In the genomic region with DNA sequence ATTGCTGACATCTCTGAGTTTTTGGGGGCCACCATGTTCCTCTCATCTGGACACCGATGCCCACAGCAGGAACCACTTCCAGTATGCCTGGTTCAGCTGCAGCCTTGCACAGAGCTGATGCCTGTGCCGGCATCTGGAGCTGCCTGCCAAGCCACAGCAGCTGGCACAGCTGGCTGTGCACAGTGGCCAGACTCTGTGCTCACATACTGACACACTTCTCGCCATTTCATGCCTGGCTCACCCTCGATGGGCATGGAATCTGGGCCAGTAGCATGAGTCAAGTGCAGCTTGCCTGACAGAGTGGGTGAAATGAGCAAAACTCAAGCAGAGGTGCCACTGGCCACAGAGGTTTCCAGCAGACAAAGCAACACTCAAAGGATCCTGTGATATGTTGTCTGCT, we compare ENCODE assay signal across 21 cellular contexts.
DNase-seq lines count a peak whose midpoint lies in the region; ATAC-seq, FAIRE-seq and TF ChIP-seq lines count a peak whose summit lies in the region.
"Had no signal": no experiment of that assay in that cellular context is flagged by ENCODE, and none has a peak within 500 bp of the region (broad histone marks: within the 10 kb centered on the region; RNA-seq: fewer than 3 reads in every experiment).

No MANE protein-coding gene starts in this region.

- H3K27me3 ChIP-seq in H9 (ENCODE audit: insufficient read depth, low read length) (no peaks in the 10 kb centered on the region), MG63 (no peaks in the 10 kb centered on the region), H1 (replicated peaks in 1 of 4; ENCODE audit: control insufficient read depth in 3 of 4, extremely low read depth in 1 of 4, insufficient read depth in 3 of 4, low read length in 3 of 4) (no peaks in the 10 kb centered on the region), neuronal stem cell (ENCODE audit: control insufficient read depth in 3 of 3, insufficient read depth in 3 of 3, low read depth in 1 of 3, low read length in 3 of 3) (no peaks in the 10 kb centered on the region)
- no peaks in the 10 kb centered on the region for H3K27me3 ChIP-seq in CD4-positive, alpha-beta T cell (ENCODE audit: control insufficient read depth, insufficient read depth, low read length)

- no peak for TF ChIP-seq CTCF in H9 (conservative IDR thresholded peaks at IDR 0.05)
- TF ChIP-seq CTCF in H1 (IDR thresholded peaks at IDR 0.05; ENCODE audit: control extremely low read depth in 1 of 3, insufficient read depth in 1 of 3, low read depth in 1 of 3, low read length in 3 of 3), result no peak
- no peak for TF ChIP-seq CTCF in mucosa of descending colon (IDR thresholded peaks at IDR 0.05)
- no peak for TF ChIP-seq CTCF in CD4-positive, alpha-beta T cell (IDR thresholded peaks at IDR 0.05)

- H4K20me1 ChIP-seq in H9 (ENCODE audit: control insufficient read depth, insufficient read depth, insufficient read length) (no peaks in the 10 kb centered on the region), H1 (replicated peaks in 1 of 2; ENCODE audit: control insufficient read depth in 1 of 2, insufficient read depth in 2 of 2, low read length in 2 of 2) (no peaks in the 10 kb centered on the region)

- H3K27ac Mint-ChIP-seq in H9, result no peak overlapping the region
- H3K27ac Mint-ChIP-seq in CD4-positive, alpha-beta T cell, result no peak overlapping the region
- H3K27ac Mint-ChIP-seq: CD8-positive, alpha-beta T cell had no signal

- H3K14ac ChIP-seq in H9 (ENCODE audit: insufficient read depth, low read length), result no peak overlapping the region
- H3K14ac ChIP-seq in H1 (ENCODE audit: insufficient read length), result no peak overlapping the region
- peak overlapping the region; percentile 63 for H3K14ac ChIP-seq in neuronal stem cell (ENCODE audit: low read length)

- H3K79me2 ChIP-seq in H9 (ENCODE audit: insufficient read depth, low read length) (no peaks in the 10 kb centered on the region), H1 (ENCODE audit: control insufficient read depth in 1 of 2, insufficient read depth in 2 of 2, low read length in 2 of 2) (no peaks in the 10 kb centered on the region)

- no peak overlapping the region for H3K4ac ChIP-seq in H9 (ENCODE audit: low read depth, low read length)
- H3K4ac ChIP-seq in H1 (replicated peaks; ENCODE audit: insufficient read length, low read depth, low read length), result no peak overlapping the region
- H3K4ac ChIP-seq in neuronal stem cell (ENCODE audit: low read length), result no peak overlapping the region

- H2AFZ ChIP-seq in H9 (ENCODE audit: low read length) (no peak overlapping the region), H1 (ENCODE audit: low read length) (no peak overlapping the region), neuronal stem cell (ENCODE audit: low read length) (no peak overlapping the region)

- CTCF ChIA-PET in H1 (lab: Charles Lee; ENCODE audit: partially characterized antibody), result interaction anchor here (1.1 kb wide), 1 partner anchor 399 kb away, joined by 3 read pairs; no protein-coding TSS in a partner anchor
- CTCF ChIA-PET in CD4-positive, alpha-beta T cell (lab: Charles Lee), result no interaction called here

- no peak overlapping the region for H3K23ac ChIP-seq in H9 (ENCODE audit: insufficient read length, low read depth, low read length)
- no peak overlapping the region for H3K23ac ChIP-seq in H1 (ENCODE audit: insufficient read length)
- H3K23ac ChIP-seq in neuronal stem cell (ENCODE audit: low read depth, low read length, poor library complexity), result no peak overlapping the region

- no peak overlapping the region for H3T11ph ChIP-seq in H9 (ENCODE audit: low read length)

- WGBS in H9 (ENCODE audit: extremely low coverage, insufficient read length, low lambda C conversion rate), result no CpG with 5 or more reads among the region's 4 CpGs
- WGBS in H1 (ENCODE audit: extremely low coverage in 1 of 2, insufficient coverage in 1 of 2, insufficient read length in 1 of 2, insufficient replicate concordance in 2 of 2, low coverage in 1 of 2, low lambda C conversion rate in 2 of 2, missing lambda C conversion rate in 1 of 2), 2 experiments, result 83% methylated on average over 4 of the region's 4 CpGs; no CpG with 5 or more reads in 1 of the 2 experiments
- WGBS in neuronal stem cell (ENCODE audit: extremely low coverage in 2 of 2, insufficient read length in 2 of 2, insufficient replicate concordance in 1 of 2), 2 donors, result no CpG with 5 or more reads among the region's 4 CpGs

- POLR2A ChIA-PET in H1 (lab: Charles Lee; ENCODE audit: partially characterized antibody), result interaction anchor here (0.6 kb wide), 1 partner anchor 433 kb away, joined by 3 read pairs; no protein-coding TSS in a partner anchor
- POLR2A ChIA-PET in CD4-positive, alpha-beta T cell (lab: Charles Lee), result no interaction called here

- H3K9me3 ChIP-seq in H9 (ENCODE audit: control insufficient read depth, low read depth, low read length) (no peaks in the 10 kb centered on the region), MG63 (no peaks in the 10 kb centered on the region), H1 (ENCODE audit: insufficient read depth in 2 of 2, low read depth in 1 of 2, low read length in 1 of 2) (no peaks in the 10 kb centered on the region), neuronal stem cell (replicated peaks in 1 of 2; ENCODE audit: control insufficient read depth in 2 of 2, insufficient read depth in 1 of 2, low read depth in 1 of 2, low read length in 2 of 2) (peaks cover 0 to 2% of the 10 kb centered on the region in 2 donors), mucosa of descending colon (peaks cover 62% of the 10 kb centered on the region)
- peaks cover 14% of the 10 kb centered on the region for H3K9me3 ChIP-seq in CD4-positive, alpha-beta T cell (ENCODE audit: control insufficient read depth, low read length)
- H3K9me3 ChIP-seq: A549, Caco-2 had no signal

- no peak overlapping the region for H3K18ac ChIP-seq in H9 (ENCODE audit: insufficient read length, low read depth, low read length)
- H3K18ac ChIP-seq in H1 (ENCODE audit: extremely low read depth, low read length), result no peak overlapping the region
- H3K18ac ChIP-seq in neuronal stem cell (ENCODE audit: low read length), result peak overlapping the region; percentile 87

- H3K36me3 ChIP-seq in MG63, result no peaks in the 10 kb centered on the region
- H3K36me3 ChIP-seq in H1 (ENCODE audit: control insufficient read depth in 2 of 4, insufficient read depth in 4 of 4, low read length in 3 of 4), result no peaks in the 10 kb centered on the region
- H3K36me3 ChIP-seq in neuronal stem cell (replicated peaks in 1 of 2; ENCODE audit: control insufficient read depth in 2 of 2, insufficient read depth in 2 of 2, low read length in 2 of 2), result no peaks in the 10 kb centered on the region
- no peaks in the 10 kb centered on the region for H3K36me3 ChIP-seq in mucosa of descending colon (ENCODE audit: low read depth)

- H3K23me2 ChIP-seq in H9 (ENCODE audit: insufficient read length, low read depth, low read length, poor library complexity, severe bottlenecking) (no peaks in the 10 kb centered on the region), H1 (ENCODE audit: low read depth, low read length) (no peaks in the 10 kb centered on the region)

- no peak overlapping the region for H3K4me3 ChIP-seq in MG63
- no peak overlapping the region for H3K4me3 ChIP-seq in H1 (ENCODE audit: extremely low read depth in 1 of 4, insufficient read depth in 2 of 4, low read depth in 3 of 4, low read length in 4 of 4)
- peak overlapping the region in 1 of 2 donors; percentile 58 for H3K4me3 ChIP-seq in neuronal stem cell (ENCODE audit: low read length in 2 of 2)
- no peak overlapping the region for H3K4me3 ChIP-seq in mucosa of descending colon
- H3K4me3 ChIP-seq: A549 had no signal

- no peak for TF ChIP-seq EP300 in H1 (IDR thresholded peaks at IDR 0.05; ENCODE audit: borderline replicate concordance in 1 of 2, low read depth in 2 of 2, low read length in 2 of 2)

- H2BK12ac ChIP-seq in H9 (ENCODE audit: insufficient read length, low read depth, low read length) (no peak overlapping the region), H1 (ENCODE audit: low read depth, low read length) (no peak overlapping the region), neuronal stem cell (ENCODE audit: low read length) (no peak overlapping the region)

- H3K27me3 Mint-ChIP-seq in H9 (ENCODE audit: low read depth), result no peaks in the 10 kb centered on the region
- no peaks in the 10 kb centered on the region for H3K27me3 Mint-ChIP-seq in CD4-positive, alpha-beta T cell

- H3K4me2 ChIP-seq in H9 (ENCODE audit: insufficient read depth, insufficient read length, low read length) (no peak overlapping the region), H1 (ENCODE audit: insufficient read depth in 1 of 2, low read depth in 2 of 2, low read length in 2 of 2) (no peak overlapping the region), neuronal stem cell (ENCODE audit: insufficient read depth, low read length, poor library complexity, severe bottlenecking) (no peak overlapping the region)
- H3K4me2 ChIP-seq: A549 had no signal

- intact Hi-C loops in mucosa of descending colon (cut with DNase I, micrococcal nuclease), result no loop called here
- intact Hi-C loops in CD4-positive, alpha-beta T cell (cut with DNase I, micrococcal nuclease), result no loop called here

- no peak overlapping the region for H2AK5ac ChIP-seq in H9 (ENCODE audit: insufficient read length, low read length)
- H2AK5ac ChIP-seq in H1 (ENCODE audit: low read depth, low read length), result no peak overlapping the region
- no peak overlapping the region for H2AK5ac ChIP-seq in neuronal stem cell (ENCODE audit: low read depth, low read length)

- no peak overlapping the region for H3K56ac ChIP-seq in H9 (ENCODE audit: insufficient read length, low read depth, low read length)
- H3K56ac ChIP-seq in H1 (replicated peaks; ENCODE audit: insufficient read length, low read depth, low read length), result no peak overlapping the region

- FAIRE-seq in H1 (lab: Jason Lieb, UNC), result no peak
- FAIRE-seq: A549, G401.6, GM12892 had no signal

- H4K91ac ChIP-seq in H9 (ENCODE audit: insufficient read length, low read depth, low read length) (no peak overlapping the region), H1 (replicated peaks; ENCODE audit: insufficient read length, low read length) (peak overlapping the region; percentile 22), neuronal stem cell (ENCODE audit: low read depth, low read length, poor library complexity) (no peak overlapping the region)

- H3K9me3 Mint-ChIP-seq in H9, result no peaks in the 10 kb centered on the region
- H3K9me3 Mint-ChIP-seq in CD4-positive, alpha-beta T cell, result peaks cover 6% of the 10 kb centered on the region

- H2BK5ac ChIP-seq in H9 (ENCODE audit: insufficient read length, low read length), result no peak overlapping the region
- H2BK5ac ChIP-seq in H1 (ENCODE audit: low read depth, low read length), result no peak overlapping the region
- no peak overlapping the region for H2BK5ac ChIP-seq in neuronal stem cell (ENCODE audit: low read length)

- no peaks in the 10 kb centered on the region for H3K4me1 Mint-ChIP-seq in H9
- no peaks in the 10 kb centered on the region for H3K4me1 Mint-ChIP-seq in CD4-positive, alpha-beta T cell (ENCODE audit: low read depth)

- ATAC-seq in mucosa of descending colon, result no peak
- no peak for ATAC-seq in CD4-positive, alpha-beta T cell (ENCODE audit: poor library complexity)
- ATAC-seq: A549; CD8-positive, alpha-beta T cell; HCT116 had no signal

- no peak for TF ChIP-seq POLR2A in H1 (IDR thresholded peaks at IDR 0.05; ENCODE audit: control extremely low read depth in 1 of 2, low read depth in 2 of 2, low read length in 2 of 2)

- no peak overlapping the region; the same call in 1 of the 2 replicates for H2BK15ac ChIP-seq in H9 (ENCODE audit: low read depth, low read length)
- H2BK15ac ChIP-seq in H1 (ENCODE audit: low read length), result no peak overlapping the region
- H2BK15ac ChIP-seq in neuronal stem cell (ENCODE audit: low read length), result no peak overlapping the region

- H3K4me1 ChIP-seq in H9 (ENCODE audit: insufficient read depth, low read length) (no peaks in the 10 kb centered on the region), H1 (replicated peaks in 1 of 4; ENCODE audit: control insufficient read depth in 3 of 4, insufficient read depth in 4 of 4, low read length in 3 of 4) (no peaks in the 10 kb centered on the region), neuronal stem cell (ENCODE audit: control insufficient read depth in 2 of 2, insufficient read depth in 1 of 2, low read depth in 1 of 2, low read length in 2 of 2) (no peaks in the 10 kb centered on the region), mucosa of descending colon (ENCODE audit: low read depth) (no peaks in the 10 kb centered on the region)
- H3K4me1 ChIP-seq: A549, Caco-2 had no signal

- DNase-seq in H9 (no peak), MG63 (peak; percentile 68), H1 (ENCODE audit: low read depth in 1 of 2, low spot score in 2 of 2) (no peak), neuronal stem cell (ENCODE audit: low spot score) (no peak), Ammon's horn (ENCODE audit: low spot score) (no peak), mucosa of descending colon (no peak)
- DNase-seq in CD4-positive, alpha-beta T cell, result no peak
- DNase-seq: 8988T; ACHN; AML-193; C1 segment of cervical spinal cord; Caco-2; CD8-positive, alpha-beta T cell; DMS153; DND-41; GOT3; H7 had no signal

- H4K8ac ChIP-seq in H9 (replicated peaks; ENCODE audit: insufficient read length, low read depth, low read length) (peak overlapping the region; percentile 82), H1 (ENCODE audit: extremely low read depth, insufficient read depth, low read length) (0 out of 2 replicates have a peak overlapping the region, but pooled peaks have one; percentile 35), neuronal stem cell (ENCODE audit: low read depth, low read length) (no peak overlapping the region)

- H2BK20ac ChIP-seq in H9 (ENCODE audit: low read depth, low read length, poor library complexity, severe bottlenecking) (no peak overlapping the region), H1 (ENCODE audit: low read length) (no peak overlapping the region)

- H3K36me3 Mint-ChIP-seq in H9 (ENCODE audit: insufficient read depth in 1 of 3, low read depth in 3 of 3), result no peaks in the 10 kb centered on the region
- no peaks in the 10 kb centered on the region for H3K36me3 Mint-ChIP-seq in CD4-positive, alpha-beta T cell (ENCODE audit: low read depth)
- H3K36me3 Mint-ChIP-seq: CD8-positive, alpha-beta T cell had no signal

- H3K27ac ChIP-seq in H9 (ENCODE audit: insufficient read length, low read depth, low read length) (no peak overlapping the region), H1 (ENCODE audit: low read depth, low read length) (no peak overlapping the region), neuronal stem cell (replicated peaks; ENCODE audit: low read length) (no peak overlapping the region)
- H3K27ac ChIP-seq in CD4-positive, alpha-beta T cell (ENCODE audit: low read depth, low read length), result no peak overlapping the region
- H3K27ac ChIP-seq: A549 had no signal

- H3K9ac ChIP-seq in H9 (ENCODE audit: extremely low read depth, insufficient read length, low read length) (no peak overlapping the region), H1 (replicated peaks in 1 of 4; ENCODE audit: extremely low read depth in 1 of 4, low read depth in 3 of 4, low read length in 3 of 4) (no peak overlapping the region), neuronal stem cell (ENCODE audit: low read depth, low read length, poor library complexity) (no peak overlapping the region)

- no peak overlapping the region for H4K5ac ChIP-seq in H9 (ENCODE audit: insufficient read length, low read depth, low read length)
- no peak overlapping the region for H4K5ac ChIP-seq in H1 (ENCODE audit: insufficient read length, low read depth, low read length)

- H3K79me1 ChIP-seq in H9 (ENCODE audit: insufficient read depth, low read depth, low read length, poor library complexity, severe bottlenecking) (no peaks in the 10 kb centered on the region), H1 (ENCODE audit: low read depth, low read length) (no peaks in the 10 kb centered on the region), neuronal stem cell (ENCODE audit: low read depth, low read length) (peaks cover 2% of the 10 kb centered on the region)

- no peak for TF ChIP-seq RAD21 in H1 (IDR thresholded peaks at IDR 0.05 in 1 of 2, conservative IDR thresholded peaks at IDR 0.05 in 1 of 2; ENCODE audit: low read depth in 2 of 2, low read length in 2 of 2)

- H2BK120ac ChIP-seq in H9 (ENCODE audit: low read depth, low read length, poor library complexity, severe bottlenecking) (no peak overlapping the region), H1 (replicated peaks; ENCODE audit: low read depth, low read length) (no peak overlapping the region), neuronal stem cell (ENCODE audit: low read depth, low read length) (no peak overlapping the region)

- H3K4me3 Mint-ChIP-seq in H9, result no peak overlapping the region
- H3K4me3 Mint-ChIP-seq in CD4-positive, alpha-beta T cell, result no peak overlapping the region
- H3K4me3 Mint-ChIP-seq: CD8-positive, alpha-beta T cell had no signal
